In the genomic region with DNA sequence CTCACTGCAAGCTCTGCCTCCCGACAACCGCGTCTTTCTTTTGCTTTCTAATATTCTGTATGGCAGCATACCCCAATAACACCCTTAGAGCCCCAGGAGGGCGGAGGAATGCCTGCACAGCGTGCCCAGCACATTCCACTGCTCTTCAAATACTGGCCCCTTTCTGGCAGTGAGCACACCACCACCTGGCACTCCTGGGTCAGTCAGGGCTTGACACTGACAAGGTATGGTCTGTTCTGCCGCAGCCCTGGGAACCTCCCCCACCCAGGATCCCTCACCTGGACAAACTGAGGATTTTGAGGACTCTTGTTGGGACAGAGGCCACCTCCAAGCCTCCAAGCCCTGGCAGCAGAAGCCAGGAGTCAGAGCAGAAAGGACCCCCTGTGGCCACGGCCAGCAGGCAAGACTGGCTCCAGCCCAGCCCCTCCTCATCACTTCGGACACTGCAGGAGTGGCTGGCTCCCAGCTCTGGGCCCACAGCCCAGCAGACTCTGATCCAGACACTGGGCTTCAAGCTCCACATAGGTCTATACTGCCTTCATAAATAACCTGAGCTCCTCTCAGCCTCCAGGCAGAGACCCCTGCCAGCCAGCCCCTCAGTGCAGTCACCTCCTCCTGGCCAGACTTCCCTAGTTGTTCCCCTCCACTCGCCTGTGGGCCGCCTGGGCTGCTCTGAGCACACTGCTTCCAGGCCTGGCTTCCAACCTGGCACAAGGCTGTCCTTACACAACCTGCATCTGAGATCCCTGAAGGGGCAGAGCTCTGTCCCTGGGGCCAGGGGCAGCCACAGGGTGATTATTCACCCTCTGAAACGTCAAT, we compare ENCODE assay signal across 15 cellular contexts. TPM values are rescaled to one million over a fixed set of nuclear protein-coding genes. Genes with fewer than 3 reads are reported as not detected.
A peak's percentile ranks its signal among the peaks of the same experiment; 100 is the strongest.
DNase-seq lines count a peak whose midpoint lies in the region; ATAC-seq, FAIRE-seq and TF ChIP-seq lines count a peak whose summit lies in the region.
"Had no signal": no experiment of that assay in that cellular context is flagged by ENCODE, and none has a peak within 500 bp of the region (broad histone marks: within the 10 kb centered on the region; RNA-seq: fewer than 3 reads in every experiment).

No MANE protein-coding gene starts in this region.

- H3K27me3 ChIP-seq in liver (ENCODE audit: control insufficient read depth in 4 of 4, insufficient read depth in 4 of 4, low read length in 3 of 4) (no peaks in the 10 kb centered on the region), HepG2 (ENCODE audit: control insufficient read depth in 1 of 2, insufficient read depth in 2 of 2, low read length in 2 of 2) (no peaks in the 10 kb centered on the region), gastroesophageal sphincter (no peaks in the 10 kb centered on the region), rectal smooth muscle tissue (ENCODE audit: control insufficient read depth, insufficient read depth, low read length) (no peaks in the 10 kb centered on the region), HAP-1 (ENCODE audit: low read depth) (no peaks in the 10 kb centered on the region)
- H3K27me3 ChIP-seq: tibial nerve had no signal

- TF ChIP-seq POLR2A in HepG2 (IDR thresholded peaks at IDR 0.05; ENCODE audit: insufficient read depth in 1 of 2, low read depth in 2 of 2, low read length in 2 of 2) (no peak), gastroesophageal sphincter (IDR thresholded peaks at IDR 0.05) (no peak)

- ATAC-seq in HepG2 (no peak), gastroesophageal sphincter (peak; percentile 39)
- ATAC-seq: GM12878 had no signal

- H3K4me1 ChIP-seq in liver (ENCODE audit: control insufficient read depth in 4 of 4, insufficient read depth in 4 of 4, low read length in 3 of 4) (peaks cover 20 to 51% (median 34%) of the 10 kb centered on the region in 4 donors), HepG2 (ENCODE audit: insufficient read depth, low read length) (no peaks in the 10 kb centered on the region), gastroesophageal sphincter (peaks cover 0 to 34% (median 12%) of the 10 kb centered on the region in 3 donors), rectal smooth muscle tissue (ENCODE audit: control insufficient read depth, insufficient read depth, low read length) (peaks cover 16% of the 10 kb centered on the region), HAP-1 (no peaks in the 10 kb centered on the region)

- no peak for DNase-seq in HepG2 (ENCODE audit: low spot score)
- DNase-seq in GM10266 (ENCODE audit: extremely low spot score): no peak
- no peak for DNase-seq in HAP-1 (ENCODE audit: low spot score in 2 of 2)
- no peak for DNase-seq in NAMALWA (ENCODE audit: low spot score)
- no peak for DNase-seq in epidermal melanocyte (ENCODE audit: insufficient read length, low spot score)
- DNase-seq: activated CD4-positive, alpha-beta T cell treated with anti-CD3 and anti-CD28 coated beads, Interleukin-2, amount 50 U/mL, for 1 hour; activated naive CD4-positive, alpha-beta T cell treated with Interleukin-2 at 50 U/mL for 16 hours; NCI-H2029 treated with DMSO at 0.1 percent for 48 hours had no signal

- peaks cover 14% of the 10 kb centered on the region for H3K79me2 ChIP-seq in HepG2 (ENCODE audit: insufficient read depth, low read length)

- no peak for TF ChIP-seq EP300 in HepG2 (IDR thresholded peaks at IDR 0.05; ENCODE audit: low read depth in 2 of 2, low read length in 2 of 2)
- no peak for TF ChIP-seq EP300 in HepG2 (CRISPR knock-in tag; IDR thresholded peaks at IDR 0.05; ENCODE audit: borderline replicate concordance)
- TF ChIP-seq EP300 in gastroesophageal sphincter (IDR thresholded peaks at IDR 0.05): no peak

- CTCF ChIA-PET in HepG2 (lab: Yijun Ruan, JAX; ENCODE audit: low intra/inter-chr PET ratio, low total read pairs): no interaction called here

- H3K9me3 ChIP-seq in liver (ENCODE audit: control insufficient read depth in 4 of 4, low read length in 3 of 4) (no peaks in the 10 kb centered on the region), HepG2 (ENCODE audit: low read length) (no peaks in the 10 kb centered on the region), gastroesophageal sphincter (no peaks in the 10 kb centered on the region), HAP-1 (no peaks in the 10 kb centered on the region)
- H3K9me3 ChIP-seq: tibial nerve had no signal

- peaks cover 28% of the 10 kb centered on the region for H4K20me1 ChIP-seq in HepG2 (ENCODE audit: insufficient read depth, low read length)

- intact Hi-C loops in HepG2 (cut with micrococcal nuclease; ENCODE audit: unreplicated experiment): no loop called here

- BruUV-seq in HepG2 (replicated peaks; lab: Mats Ljungman, UMichigan): no TSS peak

- POLR2A ChIA-PET in HepG2 (lab: Yijun Ruan, JAX): no interaction called here

- H3K36me3 ChIP-seq in liver (ENCODE audit: control insufficient read depth in 4 of 4, insufficient read depth in 3 of 4, low read depth in 1 of 4, low read length in 3 of 4) (peaks cover 1 to 29% (median 19%) of the 10 kb centered on the region in 4 donors), HepG2 (replicated peaks in 1 of 2; ENCODE audit: control insufficient read depth in 1 of 2, insufficient read depth in 2 of 2, low read length in 2 of 2) (peaks cover 17 to 60% of the 10 kb centered on the region in 2 experiments; a peak in 4 of 5 replicates), gastroesophageal sphincter (peaks cover 0 to 82% of the 10 kb centered on the region in 2 donors), rectal smooth muscle tissue (ENCODE audit: control insufficient read depth, insufficient read depth, low read length) (peaks cover 25% of the 10 kb centered on the region), HAP-1 (replicated peaks) (peaks cover 79% of the 10 kb centered on the region)

- H3K27ac ChIP-seq in liver (ENCODE audit: low read depth in 1 of 2, low read length in 2 of 2) (peak overlapping the region; percentile 95 to 99), HepG2 (ENCODE audit: extremely low read length, insufficient read depth, low read length) (no peak overlapping the region), gastroesophageal sphincter (peak overlapping the region in 3 of 4 donors; percentile 26 to 48 (median 37)), rectal smooth muscle tissue (ENCODE audit: low read depth, low read length) (peak overlapping the region; percentile 74)
- H3K27ac ChIP-seq: KMS-11 had no signal

- no peak overlapping the region for H3K4me2 ChIP-seq in HepG2 (ENCODE audit: low read depth, low read length)
- H3K4me2 ChIP-seq: KMS-11 had no signal

- in situ Hi-C loops in HepG2 (cut with HindIII; ENCODE audit: extremely low pct_ligation_motif_present, low pct_unique_long_range_greater_than_20kb): loop anchor here (5.0 kb wide), 1 partner anchor 50 kb away; no protein-coding TSS in a partner anchor
- in situ Hi-C loops in HAP-1 (cut with MboI; ENCODE audit: low sequenced_read_pairs): loop anchor here (5.0 kb wide), 1 partner anchor 50 kb away; no protein-coding TSS in a partner anchor

- peak overlapping the region in 1 of 2 donors; percentile 40 for H3K9ac ChIP-seq in liver (ENCODE audit: low read depth in 1 of 2, low read length in 2 of 2)
- H3K9ac ChIP-seq in HepG2 (ENCODE audit: insufficient read depth, low read depth, low read length): no peak overlapping the region
- no peak overlapping the region for H3K9ac ChIP-seq in rectal smooth muscle tissue (ENCODE audit: low read length)
- H3K9ac ChIP-seq: KMS-11 had no signal

- TF ChIP-seq CTCF in liver (IDR thresholded peaks at IDR 0.05; ENCODE audit: low read depth, low read length, missing input control): no peak
- TF ChIP-seq CTCF in HepG2 (CRISPR knock-in tag; IDR thresholded peaks at IDR 0.05): no peak
- TF ChIP-seq CTCF in gastroesophageal sphincter (IDR thresholded peaks at IDR 0.05): no peak
- TF ChIP-seq CTCF in GM10266 (IDR thresholded peaks at IDR 0.05; ENCODE audit: control insufficient read depth, insufficient read depth, low read depth, missing control alignments): no peak

- TF ChIP-seq RAD21 in liver (IDR thresholded peaks at IDR 0.05): no peak
- TF ChIP-seq RAD21 in HepG2 (CRISPR knock-in tag; IDR thresholded peaks at IDR 0.05): no peak

- no peak overlapping the region for H3K4me3 ChIP-seq in liver (ENCODE audit: low read depth in 1 of 3, low read length in 3 of 3)
- no peak overlapping the region for H3K4me3 ChIP-seq in HepG2 (replicated peaks in 1 of 3; ENCODE audit: insufficient read depth in 1 of 3, low read depth in 2 of 3, low read length in 3 of 3)
- H3K4me3 ChIP-seq in gastroesophageal sphincter: no peak overlapping the region
- H3K4me3 ChIP-seq in rectal smooth muscle tissue (ENCODE audit: low read length): no peak overlapping the region
- H3K4me3 ChIP-seq in HAP-1: no peak overlapping the region
- H3K4me3 ChIP-seq: GM12878, lung, tibial nerve had no signal

- 36% methylated on average over 11 of the region's 11 CpGs for WGBS in liver
- WGBS in HepG2 (ENCODE audit: low lambda C conversion rate): 97% methylated on average over 8 of the region's 11 CpGs
- 67 to 81% methylated on average over 2 to 5 of the region's 11 CpGs for WGBS in gastroesophageal sphincter (ENCODE audit: low coverage in 1 of 2), 2 donors

- no peak for FAIRE-seq in HepG2 (lab: Jason Lieb, UNC)
- FAIRE-seq: GM12878 had no signal

- no peak overlapping the region for H2AFZ ChIP-seq in HepG2 (ENCODE audit: low read length)

RNA-seq across cellular contexts. Expression of a gene that starts 14.5 kb away (rescaled TPM):
- total RNA-seq in liver: 10 to 100 TPM; 15.2 to 40.1 TPM
- polyA plus RNA-seq in liver: 10 to 100 TPM; 15.5 to 28.7 TPM
- 32.1 and 33.8 TPM in 2 replicates for total RNA-seq in HepG2 (2016; rRNA removed; fragmentation: Illumina TruSeq; extraction: Trizol)
- total RNA-seq in HepG2 (2016; cell fraction: cytosol; rRNA removed; fragmentation: Illumina TruSeq; extraction: Trizol; ENCODE audit: low read depth): 6.6 and 6.8 TPM in 2 replicates
- 31.0 and 33.3 TPM in 2 replicates for total RNA-seq in HepG2 (2016; cell fraction: insoluble cytoplasmic fraction; rRNA removed; fragmentation: Illumina TruSeq; extraction: Trizol)
- 11.2 and 30.8 TPM in 2 replicates for total RNA-seq in HepG2 (2016; cell fraction: membrane; rRNA removed; fragmentation: Illumina TruSeq; extraction: Trizol)
- 32.2 and 55.6 TPM in 2 replicates for total RNA-seq in HepG2 (2016; cell fraction: nucleus; rRNA removed; fragmentation: Illumina TruSeq; extraction: Trizol)
- 47.0 and 51.1 TPM in 2 replicates for polyA plus RNA-seq in HepG2 (2011; rRNA removed)
- polyA plus RNA-seq in HepG2 (2011; cell fraction: cytosol; rRNA removed): 24.8 and 30.7 TPM in 2 replicates
- 122 and 123 TPM in 2 replicates for polyA plus RNA-seq in HepG2 (2011; cell fraction: nucleus; rRNA removed)
- 27.1 and 55.0 TPM in 2 replicates for polyA plus RNA-seq in HepG2 (2012)
- 5.3 and 6.3 TPM in 2 replicates for polyA plus RNA-seq in HepG2 (2016; cell fraction: cytosol; fragmentation: Illumina TruSeq; extraction: Trizol; ENCODE audit: low read depth)
- 28.8 and 29.1 TPM in 2 replicates for polyA plus RNA-seq in HepG2 (2016; cell fraction: insoluble cytoplasmic fraction; fragmentation: Illumina TruSeq; extraction: Trizol; ENCODE audit: low read depth)
- 8.7 and 27.3 TPM in 2 replicates for polyA plus RNA-seq in HepG2 (2016; cell fraction: membrane; fragmentation: Illumina TruSeq; extraction: Trizol; ENCODE audit: low read depth)
- 59.1 and 103 TPM in 2 replicates for polyA plus RNA-seq in HepG2 (2016; cell fraction: nucleus; fragmentation: Illumina TruSeq; extraction: Trizol; ENCODE audit: insufficient read depth, low read depth)
- 27.7 and 54.6 TPM in 2 replicates for polyA minus RNA-seq in HepG2 (2011; rRNA and poly(A)+ RNA removed; ENCODE audit: low replicate concordance)
- polyA minus RNA-seq in HepG2 (2011; cell fraction: cytosol; rRNA and poly(A)+ RNA removed): 18.4 and 22.4 TPM in 2 replicates
- polyA minus RNA-seq in HepG2 (2011; cell fraction: nucleus; rRNA and poly(A)+ RNA removed): 55.0 and 56.3 TPM in 2 replicates
- total RNA-seq in gastroesophageal sphincter: 10 to 100 TPM; 29.1 to 41.5 (median 31.2) TPM

RNA-seq across cellular contexts. Expression of a gene that starts 50.6 kb away (rescaled TPM):
- total RNA-seq in liver (100 to 1,000 TPM in 1 of 2 donors, 10 to 100 TPM in 1; 58.8 to 110 TPM), HepG2 (2016; rRNA removed; fragmentation: Illumina TruSeq; extraction: Trizol) (186 and 213 TPM in 2 replicates), gastroesophageal sphincter (100 to 1,000 TPM; 107 to 175 (median 137) TPM)
- polyA plus RNA-seq in liver (10 to 100 TPM; 33.2 to 34.5 TPM), HepG2 (2011; rRNA removed) (64.0 and 71.5 TPM in 2 replicates)
- 229 and 281 TPM in 2 replicates for total RNA-seq in HepG2 (2016; cell fraction: cytosol; rRNA removed; fragmentation: Illumina TruSeq; extraction: Trizol; ENCODE audit: low read depth)
- total RNA-seq in HepG2 (2016; cell fraction: insoluble cytoplasmic fraction; rRNA removed; fragmentation: Illumina TruSeq; extraction: Trizol): 181 and 200 TPM in 2 replicates
- 147 and 170 TPM in 2 replicates for total RNA-seq in HepG2 (2016; cell fraction: membrane; rRNA removed; fragmentation: Illumina TruSeq; extraction: Trizol)
- 186 and 203 TPM in 2 replicates for total RNA-seq in HepG2 (2016; cell fraction: nucleus; rRNA removed; fragmentation: Illumina TruSeq; extraction: Trizol)
- polyA plus RNA-seq in HepG2 (2011; cell fraction: cytosol; rRNA removed): 60.2 and 65.1 TPM in 2 replicates
- 112 TPM in 2 replicates for polyA plus RNA-seq in HepG2 (2011; cell fraction: nucleus; rRNA removed)
- 74.7 and 106 TPM in 2 replicates for polyA plus RNA-seq in HepG2 (2012)
- polyA plus RNA-seq in HepG2 (2016; cell fraction: cytosol; fragmentation: Illumina TruSeq; extraction: Trizol; ENCODE audit: low read depth): 32.0 and 34.1 TPM in 2 replicates
- 187 and 197 TPM in 2 replicates for polyA plus RNA-seq in HepG2 (2016; cell fraction: insoluble cytoplasmic fraction; fragmentation: Illumina TruSeq; extraction: Trizol; ENCODE audit: low read depth)
- 60.2 and 61.8 TPM in 2 replicates for polyA plus RNA-seq in HepG2 (2016; cell fraction: membrane; fragmentation: Illumina TruSeq; extraction: Trizol; ENCODE audit: low read depth)
- 171 and 202 TPM in 2 replicates for polyA plus RNA-seq in HepG2 (2016; cell fraction: nucleus; fragmentation: Illumina TruSeq; extraction: Trizol; ENCODE audit: insufficient read depth, low read depth)
- polyA minus RNA-seq in HepG2 (2011; rRNA and poly(A)+ RNA removed; ENCODE audit: low replicate concordance): 61.7 and 117 TPM in 2 replicates
- polyA minus RNA-seq in HepG2 (2011; cell fraction: cytosol; rRNA and poly(A)+ RNA removed): 46.9 and 61.0 TPM in 2 replicates
- 150 and 156 TPM in 2 replicates for polyA minus RNA-seq in HepG2 (2011; cell fraction: nucleus; rRNA and poly(A)+ RNA removed)
